8 cellular contexts compared by ENCODE assay signal in genomic region chr6:157236040-157236725, GRCh38.
A peak's percentile ranks its signal among the peaks of the same experiment; 100 is the strongest.
DNase-seq lines count a peak whose midpoint lies in the region; ATAC-seq and TF ChIP-seq lines count a peak whose summit lies in the region.

No MANE protein-coding gene starts in this region.

- DNase-seq in astrocyte of the cerebellum (ENCODE audit: low read depth): no peak
- DNase-seq in immature natural killer cell: peak; percentile 22 to 29 (median 29)
- DNase-seq in stimulated activated naive CD8-positive, alpha-beta T cell treated with anti-CD3 and anti-CD28 coated beads, Interleukin-15, amount 100 ng/mL, for 72 hours: peak in 1 of 2 donors; percentile 31
- DNase-seq in putamen (ENCODE audit: low spot score): no peak
- DNase-seq in GM19240 (ENCODE audit: insufficient read length, low spot score): no peak
- DNase-seq in NCI-H2029 treated with DMSO at 0.1 percent for 48 hours (lab: John Stamatoyannopoulos, UW): no peak

- H3K27ac Mint-ChIP-seq in immature natural killer cell: no peak overlapping the region
- H3K27ac Mint-ChIP-seq in stimulated activated naive CD8-positive, alpha-beta T cell treated with anti-CD3 and anti-CD28 coated beads, Interleukin-15, amount 100 ng/mL, for 72 hours: no peak overlapping the region

- in situ Hi-C loops in astrocyte of the cerebellum (cut with HindIII; ENCODE audit: low sequenced_read_pairs): no loop called here

- H3K36me3 Mint-ChIP-seq in immature natural killer cell: peaks cover 0 to 4% (median 4%) of the 10 kb centered on the region in 3 donors

- H3K4me1 Mint-ChIP-seq in immature natural killer cell: peaks cover 29 to 44% of the 10 kb centered on the region in 2 donors
- H3K4me1 Mint-ChIP-seq in stimulated activated naive CD8-positive, alpha-beta T cell treated with anti-CD3 and anti-CD28 coated beads, Interleukin-15, amount 100 ng/mL, for 72 hours: peaks cover 20% of the 10 kb centered on the region

- peaks cover 0 to 8% (median 4%) of the 10 kb centered on the region in 6 donors for H3K9me3 Mint-ChIP-seq in immature natural killer cell
- H3K9me3 Mint-ChIP-seq in stimulated activated naive CD8-positive, alpha-beta T cell treated with anti-CD3 and anti-CD28 coated beads, Interleukin-15, amount 100 ng/mL, for 72 hours: no peaks in the 10 kb centered on the region

- no peak for TF ChIP-seq CTCF in astrocyte of the cerebellum (IDR thresholded peaks at IDR 0.05; ENCODE audit: low read depth, low read length, missing control alignments)

- peaks cover 35 to 40% (median 37%) of the 10 kb centered on the region in 3 donors for H3K27me3 Mint-ChIP-seq in immature natural killer cell (ENCODE audit: low read depth in 3 of 3)
- peaks cover 66% of the 10 kb centered on the region for H3K27me3 Mint-ChIP-seq in stimulated activated naive CD8-positive, alpha-beta T cell treated with anti-CD3 and anti-CD28 coated beads, Interleukin-15, amount 100 ng/mL, for 72 hours

- peak overlapping the region; percentile 47 for H3K4me3 ChIP-seq in astrocyte of the cerebellum (ENCODE audit: low read depth, low read length)

- ATAC-seq in HG02678 (IDR thresholded peaks at IDR 0.05; ENCODE audit: unreplicated experiment) (peak; percentile 30), HG03457 (IDR thresholded peaks at IDR 0.05; ENCODE audit: unreplicated experiment) (no peak)
- peak; percentile 54 for ATAC-seq in stimulated activated naive CD8-positive, alpha-beta T cell treated with anti-CD3 and anti-CD28 coated beads, Interleukin-15, amount 100 ng/mL, for 72 hours

- H3K4me3 Mint-ChIP-seq in immature natural killer cell: peak overlapping the region; percentile 84 to 93 (median 90)
- peak overlapping the region; percentile 90 to 98 for H3K4me3 Mint-ChIP-seq in stimulated activated naive CD8-positive, alpha-beta T cell treated with anti-CD3 and anti-CD28 coated beads, Interleukin-15, amount 100 ng/mL, for 72 hours

Comparison
In these comparisons a context has a peak if more than half of its experiments do, and no peak if none do; other contexts are left out.
1. DNase-seq: peak in immature natural killer cell (3 of 3); none in astrocyte of the cerebellum (single experiment), putamen (single experiment), GM19240 (single experiment) and NCI-H2029 treated with DMSO at 0.1 percent for 48 hours (single experiment).